2 cellular contexts compared by ENCODE assay signal in the genomic region with DNA sequence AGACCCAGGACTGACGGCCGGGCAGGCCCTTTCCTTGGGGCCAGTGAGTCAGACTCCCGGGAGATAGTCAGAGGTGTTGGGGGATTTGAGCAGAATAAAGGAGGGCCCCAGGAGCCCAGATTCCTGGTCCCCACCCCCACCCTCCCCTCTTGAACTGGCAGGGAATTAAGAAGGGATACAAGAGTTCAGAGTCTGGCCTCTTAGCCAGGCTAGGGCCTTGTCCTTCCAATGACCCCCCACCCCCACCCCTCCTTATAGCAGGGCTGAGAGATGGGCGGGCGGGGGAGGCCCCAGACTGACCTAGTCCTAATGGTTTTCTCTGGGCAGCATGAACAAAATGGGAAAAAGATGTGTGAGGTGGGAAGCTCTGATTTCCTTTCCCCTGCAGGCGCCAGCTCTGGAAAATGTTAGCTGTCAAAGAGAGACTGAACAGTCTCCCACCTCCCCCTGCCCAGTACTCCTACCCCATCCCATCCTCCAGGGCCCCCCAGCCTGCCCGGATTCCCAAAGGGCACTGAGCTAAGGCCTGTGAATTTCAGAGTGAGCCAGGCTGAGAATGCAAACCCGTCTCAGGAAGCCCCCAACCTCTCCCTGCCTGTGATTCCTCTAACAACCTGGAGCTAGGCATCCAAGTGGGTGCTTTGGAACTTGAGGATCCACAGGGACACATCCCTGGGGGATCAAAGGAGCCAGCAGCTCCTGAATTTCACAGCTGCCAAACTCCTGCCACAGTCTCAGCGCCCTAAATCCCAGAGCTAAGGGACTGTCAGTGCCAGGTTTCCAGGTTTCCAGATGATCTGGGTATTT.
TF ChIP-seq lines count a peak whose summit lies in the region.

No MANE protein-coding gene starts in this region.

TF ChIP-seq in liver, 16 proteins besides CTCF, POLR2A, EP300 and RAD21:
- peak; percentile 16 to 30 for TF ChIP-seq RXRA (IDR thresholded peaks at IDR 0.05)
- no peak for TF ChIP-seq YY1 (IDR thresholded peaks at IDR 0.05)
- TF ChIP-seq, protein P1, sequence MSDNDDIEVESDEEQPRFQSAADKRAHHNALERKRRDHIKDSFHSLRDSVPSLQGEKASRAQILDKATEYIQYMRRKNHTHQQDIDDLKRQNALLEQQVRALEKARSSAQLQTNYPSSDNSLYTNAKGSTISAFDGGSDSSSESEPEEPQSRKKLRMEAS (IDR thresholded peaks at IDR 0.05): no peak

TF ChIP-seq in HepG2, 621 proteins besides CTCF, POLR2A, EP300 and RAD21:
- no peak for TF ChIP-seq ZNF451 (CRISPR knock-in tag; IDR thresholded peaks at IDR 0.05)
- no peak for TF ChIP-seq ZNF749 (CRISPR knock-in tag; IDR thresholded peaks at IDR 0.05; ENCODE audit: borderline replicate concordance)
- TF ChIP-seq, protein P2, sequence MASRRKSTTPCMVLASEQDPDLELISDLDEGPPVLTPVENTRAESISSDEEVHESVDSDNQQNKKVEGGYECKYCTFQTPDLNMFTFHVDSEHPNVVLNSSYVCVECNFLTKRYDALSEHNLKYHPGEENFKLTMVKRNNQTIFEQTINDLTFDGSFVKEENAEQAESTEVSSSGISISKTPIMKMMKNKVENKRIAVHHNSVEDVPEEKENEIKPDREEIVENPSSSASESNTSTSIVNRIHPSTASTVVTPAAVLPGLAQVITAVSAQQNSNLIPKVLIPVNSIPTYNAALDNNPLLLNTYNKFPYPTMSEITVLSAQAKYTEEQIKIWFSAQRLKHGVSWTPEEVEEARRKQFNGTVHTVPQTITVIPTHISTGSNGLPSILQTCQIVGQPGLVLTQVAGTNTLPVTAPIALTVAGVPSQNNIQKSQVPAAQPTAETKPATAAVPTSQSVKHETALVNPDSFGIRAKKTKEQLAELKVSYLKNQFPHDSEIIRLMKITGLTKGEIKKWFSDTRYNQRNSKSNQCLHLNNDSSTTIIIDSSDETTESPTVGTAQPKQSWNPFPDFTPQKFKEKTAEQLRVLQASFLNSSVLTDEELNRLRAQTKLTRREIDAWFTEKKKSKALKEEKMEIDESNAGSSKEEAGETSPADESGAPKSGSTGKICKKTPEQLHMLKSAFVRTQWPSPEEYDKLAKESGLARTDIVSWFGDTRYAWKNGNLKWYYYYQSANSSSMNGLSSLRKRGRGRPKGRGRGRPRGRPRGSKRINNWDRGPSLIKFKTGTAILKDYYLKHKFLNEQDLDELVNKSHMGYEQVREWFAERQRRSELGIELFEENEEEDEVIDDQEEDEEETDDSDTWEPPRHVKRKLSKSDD (CRISPR knock-in tag; IDR thresholded peaks at IDR 0.05; ENCODE audit: low read depth): no peak
- no peak for TF ChIP-seq MATR3 (CRISPR knock-in tag; IDR thresholded peaks at IDR 0.05)
- no peak for TF ChIP-seq RFX1 (IDR thresholded peaks at IDR 0.05)
- TF ChIP-seq THYN1 (CRISPR knock-in tag; IDR thresholded peaks at IDR 0.05; ENCODE audit: borderline replicate concordance, low read depth): no peak
- no peak for TF ChIP-seq MIXL1 (CRISPR knock-in tag; IDR thresholded peaks at IDR 0.05)
- TF ChIP-seq NCOR1 (IDR thresholded peaks at IDR 0.05; ENCODE audit: borderline replicate concordance, low read length): no peak
